12 cellular contexts compared by ENCODE assay signal in the genomic region with DNA sequence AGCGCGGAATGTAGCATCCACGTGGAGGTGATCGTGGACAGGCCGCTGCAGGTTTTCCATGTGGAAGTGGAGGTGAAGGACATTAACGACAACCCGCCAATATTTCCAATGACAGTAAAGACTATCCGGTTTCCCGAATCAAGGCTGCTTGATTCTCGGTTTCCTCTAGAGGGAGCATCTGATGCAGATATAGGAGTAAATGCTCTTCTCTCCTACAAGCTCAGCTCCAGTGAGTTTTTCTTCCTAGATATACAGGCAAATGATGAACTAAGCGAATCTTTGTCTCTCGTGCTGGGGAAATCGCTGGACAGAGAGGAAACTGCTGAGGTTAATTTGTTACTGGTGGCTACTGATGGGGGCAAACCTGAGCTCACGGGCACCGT. TPM values are rescaled to one million over a fixed set of nuclear protein-coding genes. Genes with fewer than 3 reads are reported as not detected.
A peak's percentile ranks its signal among the peaks of the same experiment; 100 is the strongest.
DNase-seq lines count a peak whose midpoint lies in the region; ATAC-seq and TF ChIP-seq lines count a peak whose summit lies in the region.
"Had no signal": no experiment of that assay in that cellular context is flagged by ENCODE, and none has a peak within 500 bp of the region (broad histone marks: within the 10 kb centered on the region; RNA-seq: fewer than 3 reads in every experiment).

No MANE protein-coding gene starts in this region.

- DNase-seq in A673 (ENCODE audit: low spot score) (peak; percentile 27), H9 (peak; percentile 44), WTC11 (ENCODE audit: low spot score) (no peak), islet precursor cell (peak; percentile 62), NOMO-1 (lab: John Stamatoyannopoulos, UW; ENCODE audit: unreplicated experiment in 2 of 2) (no peak), thyroid gland (no peak)
- DNase-seq: activated naive CD4-positive, alpha-beta T cell treated with Interleukin-2 at 50 U/mL for 16 hours; CD8-positive, alpha-beta T cell; NCI-H1092; T-helper 1 cell had no signal

- intact Hi-C loops in A673 (cut with micrococcal nuclease; ENCODE audit: unreplicated experiment): no loop called here
- intact Hi-C loops in thyroid gland (cut with DNase I): no loop called here

- H3K36me3 Mint-ChIP-seq in H9 (ENCODE audit: insufficient read depth in 1 of 3, low read depth in 3 of 3) (peaks cover 0 to 31% (median 13%) of the 10 kb centered on the region in 3 experiments; a peak in 6 of 7 replicates), WTC11 (peaks cover 11% of the 10 kb centered on the region)

- H2AFZ ChIP-seq in H9 (ENCODE audit: low read length): no peak overlapping the region

- no peak overlapping the region for H3K27ac Mint-ChIP-seq in H9
- 0 out of 2 replicates have a peak overlapping the region, but pooled peaks have one; percentile 27 for H3K27ac Mint-ChIP-seq in WTC11
- H3K27ac Mint-ChIP-seq: CD8-positive, alpha-beta T cell had no signal

- H3K4me3 Mint-ChIP-seq in H9 (peak overlapping the region in 1 of 2 experiments; percentile 62; a peak in 2 of 5 replicates), WTC11 (peak overlapping the region; percentile 87)
- H3K4me3 Mint-ChIP-seq: CD8-positive, alpha-beta T cell had no signal

- peak overlapping the region; percentile 46 for H3K4me2 ChIP-seq in H9 (ENCODE audit: insufficient read depth, insufficient read length, low read length)

- H3K27ac ChIP-seq in A673 (ENCODE audit: low read depth, low read length, poor library complexity, severe bottlenecking): no peak overlapping the region
- no peak overlapping the region for H3K27ac ChIP-seq in H9 (ENCODE audit: insufficient read length, low read depth, low read length)
- no peak overlapping the region for H3K27ac ChIP-seq in thyroid gland
- H3K27ac ChIP-seq in gastroesophageal sphincter: no peak overlapping the region

- no peaks in the 10 kb centered on the region for H3K79me2 ChIP-seq in H9 (ENCODE audit: insufficient read depth, low read length)

- no peaks in the 10 kb centered on the region for H3K4me1 ChIP-seq in A673 (ENCODE audit: insufficient read depth, low read length, poor library complexity, severe bottlenecking)
- no peaks in the 10 kb centered on the region for H3K4me1 ChIP-seq in H9 (ENCODE audit: insufficient read depth, low read length)
- no peaks in the 10 kb centered on the region for H3K4me1 ChIP-seq in thyroid gland
- no peaks in the 10 kb centered on the region for H3K4me1 ChIP-seq in gastroesophageal sphincter

- no peak overlapping the region for H2BK20ac ChIP-seq in H9 (ENCODE audit: low read depth, low read length, poor library complexity, severe bottlenecking)

- POLR2A ChIA-PET in A673 (lab: Charles Lee; ENCODE audit: low non-redundant PET) (no interaction called here), WTC11 (lab: Charles Lee) (no interaction called here)

- CTCF ChIA-PET in A673 (lab: Charles Lee) (interaction anchor here (0.6 to 1.1 kb wide), 2 partner anchors 9 to 238 kb away, joined by 3 read pairs; a partner anchor contains a TSS), WTC11 (lab: Charles Lee) (interaction anchor here (0.6 to 4.2 kb wide), 26 partner anchors 10 to 296 kb away, joined by 3 to 91 read pairs (median 5); a partner anchor contains a TSS)

- peaks cover 15% of the 10 kb centered on the region for H3K9me3 ChIP-seq in A673 (ENCODE audit: low read depth, low read length, poor library complexity, severe bottlenecking)
- no peaks in the 10 kb centered on the region for H3K9me3 ChIP-seq in H9 (ENCODE audit: control insufficient read depth, low read depth, low read length)
- H3K9me3 ChIP-seq in thyroid gland: no peaks in the 10 kb centered on the region
- peaks cover 0 to 65% (median 0%) of the 10 kb centered on the region in 3 donors for H3K9me3 ChIP-seq in gastroesophageal sphincter

- H2AK5ac ChIP-seq in H9 (ENCODE audit: insufficient read length, low read length): no peak overlapping the region

- no CpG with 5 or more reads among the region's 15 CpGs for WGBS in H9 (ENCODE audit: extremely low coverage, insufficient read length, low lambda C conversion rate)
- 20 to 25% methylated on average over 15 of the region's 15 CpGs for WGBS in thyroid gland, 2 donors
- 13 to 16% methylated on average over 5 to 15 of the region's 15 CpGs for WGBS in gastroesophageal sphincter (ENCODE audit: low coverage in 1 of 2), 2 donors

- no peak overlapping the region for H3K23ac ChIP-seq in H9 (ENCODE audit: insufficient read length, low read depth, low read length)

- H3K27me3 ChIP-seq in A673 (replicated peaks; ENCODE audit: insufficient read depth, low read depth, low read length, poor library complexity) (peaks cover 3% of the 10 kb centered on the region), H9 (ENCODE audit: insufficient read depth, low read length) (no peaks in the 10 kb centered on the region), thyroid gland (no peaks in the 10 kb centered on the region), gastroesophageal sphincter (peaks cover 55% of the 10 kb centered on the region)

- H3K14ac ChIP-seq in H9 (ENCODE audit: insufficient read depth, low read length): no peak overlapping the region

- TF ChIP-seq EP300 in gastroesophageal sphincter (IDR thresholded peaks at IDR 0.05): no peak

- H2BK5ac ChIP-seq in H9 (ENCODE audit: insufficient read length, low read length): no peak overlapping the region

- peaks cover 51 to 64% of the 10 kb centered on the region in 2 experiments for H3K9me3 Mint-ChIP-seq in H9
- no peaks in the 10 kb centered on the region for H3K9me3 Mint-ChIP-seq in WTC11

- no peak overlapping the region for H4K8ac ChIP-seq in H9 (replicated peaks; ENCODE audit: insufficient read length, low read depth, low read length)

- TF ChIP-seq CTCF in A673 (conservative IDR thresholded peaks at IDR 0.05; ENCODE audit: low read depth, low read length) (peak; percentile 39), H9 (conservative IDR thresholded peaks at IDR 0.05) (peak; percentile 59), WTC11 (IDR thresholded peaks at IDR 0.05) (no peak), thyroid gland (IDR thresholded peaks at IDR 0.05) (peak in 1 of 6 experiments; percentile 18), gastroesophageal sphincter (IDR thresholded peaks at IDR 0.05) (peak in 1 of 4 experiments; percentile 27)

- peaks cover 2% of the 10 kb centered on the region for H3K23me2 ChIP-seq in H9 (ENCODE audit: insufficient read length, low read depth, low read length, poor library complexity, severe bottlenecking)

- H4K5ac ChIP-seq in H9 (ENCODE audit: insufficient read length, low read depth, low read length): no peak overlapping the region

- no peak overlapping the region for H2BK12ac ChIP-seq in H9 (ENCODE audit: insufficient read length, low read depth, low read length)

- H4K20me1 ChIP-seq in H9 (ENCODE audit: control insufficient read depth, insufficient read depth, insufficient read length): no peaks in the 10 kb centered on the region

- no peak overlapping the region for H3T11ph ChIP-seq in H9 (ENCODE audit: low read length)

- H3K4me3 ChIP-seq in A673 (ENCODE audit: low read depth, low read length, poor library complexity, severe bottlenecking) (no peak overlapping the region), thyroid gland (replicated peaks in 1 of 3) (no peak overlapping the region), gastroesophageal sphincter (peak overlapping the region in 1 of 2 donors; percentile 28)

- no peaks in the 10 kb centered on the region for H3K79me1 ChIP-seq in H9 (ENCODE audit: insufficient read depth, low read depth, low read length, poor library complexity, severe bottlenecking)

- H3K36me3 ChIP-seq in A673 (ENCODE audit: insufficient read depth, low read length, poor library complexity, severe bottlenecking): no peaks in the 10 kb centered on the region
- H3K36me3 ChIP-seq in thyroid gland: no peaks in the 10 kb centered on the region
- no peaks in the 10 kb centered on the region for H3K36me3 ChIP-seq in gastroesophageal sphincter

- ATAC-seq in WTC11: peak; percentile 88
- no peak for ATAC-seq in gastroesophageal sphincter
- no peak for ATAC-seq in GM21515 (IDR thresholded peaks at IDR 0.05; ENCODE audit: unreplicated experiment)
- ATAC-seq: CD8-positive, alpha-beta T cell had no signal

- no peak overlapping the region for H4K91ac ChIP-seq in H9 (ENCODE audit: insufficient read length, low read depth, low read length)

- H3K27me3 Mint-ChIP-seq in H9 (ENCODE audit: low read depth): no peaks in the 10 kb centered on the region
- H3K27me3 Mint-ChIP-seq in WTC11 (ENCODE audit: low read depth): no peaks in the 10 kb centered on the region

- H3K4ac ChIP-seq in H9 (ENCODE audit: low read depth, low read length): no peak overlapping the region

- H2BK120ac ChIP-seq in H9 (ENCODE audit: low read depth, low read length, poor library complexity, severe bottlenecking): no peak overlapping the region

- no peak overlapping the region for H2BK15ac ChIP-seq in H9 (ENCODE audit: low read depth, low read length)

- H3K56ac ChIP-seq in H9 (ENCODE audit: insufficient read length, low read depth, low read length): no peak overlapping the region

- H3K4me1 Mint-ChIP-seq in H9: no peaks in the 10 kb centered on the region
- peaks cover 4% of the 10 kb centered on the region; the same call in 1 of the 2 replicates for H3K4me1 Mint-ChIP-seq in WTC11

- TF ChIP-seq POLR2A in thyroid gland (IDR thresholded peaks at IDR 0.05) (no peak), gastroesophageal sphincter (IDR thresholded peaks at IDR 0.05) (no peak)

- H3K9ac ChIP-seq in H9 (ENCODE audit: extremely low read depth, insufficient read length, low read length): no peak overlapping the region

- no TSS peak for BruUV-seq in A673 (replicated peaks; lab: Mats Ljungman, UMichigan)

- H3K18ac ChIP-seq in H9 (ENCODE audit: insufficient read length, low read depth, low read length): no peak overlapping the region

RNA-seq across cellular contexts. Expression of a gene that starts 0.6 kb away (rescaled TPM):
- total RNA-seq in A673 (2021): 0.06 and 0.15 TPM in 2 replicates
- total RNA-seq in H9 (2021): 0.18 and 0.20 TPM in 2 replicates
- total RNA-seq in WTC11 (2021): 2.0 to 2.4 TPM (median 2.1 TPM) in 3 replicates
- under 1 TPM in 1 of 4 donors, not detected in 3; 0.22 TPM for total RNA-seq in thyroid gland
- under 1 TPM in 2 of 4 donors, not detected in 2; 0.19 to 0.27 TPM for total RNA-seq in gastroesophageal sphincter
- total RNA-seq: CD8-positive, alpha-beta T cell had no signal

RNA-seq across cellular contexts. Expression of a gene that starts 5.6 kb away (rescaled TPM):
- 2.6 and 3.2 TPM in 2 replicates for total RNA-seq in A673 (2021)
- 0.20 TPM in 1 of 2 replicates, not detected in the other for total RNA-seq in H9 (2021)
- total RNA-seq in WTC11 (2021): 3.3 to 3.4 TPM (median 3.3 TPM) in 3 replicates
- 1 to 10 TPM; 1.1 to 1.7 (median 1.3) TPM for total RNA-seq in thyroid gland
- 1 to 10 TPM in 1 of 4 donors, under 1 TPM in 3; 0.32 to 1.4 (median 0.70) TPM for total RNA-seq in gastroesophageal sphincter
- total RNA-seq: CD8-positive, alpha-beta T cell had no signal

RNA-seq across cellular contexts. Expression of a gene that starts 9.3 kb away (rescaled TPM):
- total RNA-seq in A673 (2021) (0.45 and 0.96 TPM in 2 replicates), H9 (2021) (0.44 and 0.61 TPM in 2 replicates), WTC11 (2021) (2.2 to 2.7 TPM (median 2.4 TPM) in 3 replicates), thyroid gland (under 1 TPM in 1 of 4 donors, not detected in 3; 0.13 TPM), gastroesophageal sphincter (not detected)
- total RNA-seq: CD8-positive, alpha-beta T cell had no signal

RNA-seq across cellular contexts. Expression of a gene that starts 11.6 kb away (rescaled TPM):
- total RNA-seq in A673 (2021) (0.39 and 0.58 TPM in 2 replicates), H9 (2021) (3.5 and 3.9 TPM in 2 replicates), WTC11 (2021) (5.4 to 6.3 TPM (median 5.6 TPM) in 3 replicates), thyroid gland (1 to 10 TPM in 1 of 4 donors, under 1 TPM in 3; 0.40 to 2.1 (median 0.69) TPM), gastroesophageal sphincter (under 1 TPM in 3 of 4 donors, not detected in 1; 0.13 to 0.96 (median 0.31) TPM)
- total RNA-seq: CD8-positive, alpha-beta T cell had no signal

RNA-seq across cellular contexts. Expression of a gene that starts 26.2 kb away (rescaled TPM):
- total RNA-seq in A673 (2021) (2.1 and 2.2 TPM in 2 replicates), H9 (2021) (0.33 and 0.39 TPM in 2 replicates), WTC11 (2021) (0.85 to 0.94 TPM (median 0.90 TPM) in 3 replicates), thyroid gland (under 1 TPM; 0.33 to 0.54 (median 0.45) TPM), gastroesophageal sphincter (under 1 TPM in 3 of 4 donors, not detected in 1; 0.27 to 0.31 (median 0.27) TPM)
- total RNA-seq: CD8-positive, alpha-beta T cell had no signal

Comparison
In these comparisons a context has a peak if more than half of its experiments do, and no peak if none do; other contexts are left out.
1. DNase-seq: peak in A673 (single experiment), H9 (single experiment) and islet precursor cell (single experiment); none in WTC11 (single experiment), NOMO-1 (0 of 2) and thyroid gland (0 of 2).